1 cellular context compared by ENCODE assay signal in the genomic region with DNA sequence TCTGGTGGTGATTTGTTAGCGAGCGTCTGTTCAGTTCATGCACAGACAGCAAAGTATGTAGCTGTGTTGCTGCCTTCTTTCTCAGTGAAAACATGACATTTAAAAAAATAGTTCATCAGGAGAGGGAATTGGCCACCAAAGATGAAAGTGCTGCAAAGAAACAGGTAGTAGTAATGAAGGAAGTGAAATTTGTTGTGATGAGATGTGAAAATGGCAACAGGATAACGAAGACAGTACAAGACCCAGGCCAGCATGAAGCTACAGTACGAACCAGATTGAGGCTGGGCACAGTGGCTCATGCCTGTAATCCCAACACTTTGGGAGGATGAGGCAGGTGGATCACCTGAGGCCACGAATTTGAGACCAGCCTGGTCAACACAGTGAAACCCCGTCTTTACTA.
TF ChIP-seq lines count a peak whose summit lies in the region.

No MANE protein-coding gene starts in this region.

TF ChIP-seq in H1, 55 proteins besides CTCF, POLR2A, EP300 and RAD21:
- TF ChIP-seq, protein P1, sequence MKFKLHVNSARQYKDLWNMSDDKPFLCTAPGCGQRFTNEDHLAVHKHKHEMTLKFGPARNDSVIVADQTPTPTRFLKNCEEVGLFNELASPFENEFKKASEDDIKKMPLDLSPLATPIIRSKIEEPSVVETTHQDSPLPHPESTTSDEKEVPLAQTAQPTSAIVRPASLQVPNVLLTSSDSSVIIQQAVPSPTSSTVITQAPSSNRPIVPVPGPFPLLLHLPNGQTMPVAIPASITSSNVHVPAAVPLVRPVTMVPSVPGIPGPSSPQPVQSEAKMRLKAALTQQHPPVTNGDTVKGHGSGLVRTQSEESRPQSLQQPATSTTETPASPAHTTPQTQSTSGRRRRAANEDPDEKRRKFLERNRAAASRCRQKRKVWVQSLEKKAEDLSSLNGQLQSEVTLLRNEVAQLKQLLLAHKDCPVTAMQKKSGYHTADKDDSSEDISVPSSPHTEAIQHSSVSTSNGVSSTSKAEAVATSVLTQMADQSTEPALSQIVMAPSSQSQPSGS (IDR thresholded peaks at IDR 0.05; ENCODE audit: low read length), result no peak
- no peak for TF ChIP-seq PHF8 (conservative IDR thresholded peaks at IDR 0.05; ENCODE audit: low read depth, low read length)
- TF ChIP-seq, protein P2, sequence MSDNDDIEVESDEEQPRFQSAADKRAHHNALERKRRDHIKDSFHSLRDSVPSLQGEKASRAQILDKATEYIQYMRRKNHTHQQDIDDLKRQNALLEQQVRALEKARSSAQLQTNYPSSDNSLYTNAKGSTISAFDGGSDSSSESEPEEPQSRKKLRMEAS (IDR thresholded peaks at IDR 0.05), result no peak
- no peak for TF ChIP-seq BRCA1 (IDR thresholded peaks at IDR 0.05; ENCODE audit: low read depth, low read length)
